In the genomic region with DNA sequence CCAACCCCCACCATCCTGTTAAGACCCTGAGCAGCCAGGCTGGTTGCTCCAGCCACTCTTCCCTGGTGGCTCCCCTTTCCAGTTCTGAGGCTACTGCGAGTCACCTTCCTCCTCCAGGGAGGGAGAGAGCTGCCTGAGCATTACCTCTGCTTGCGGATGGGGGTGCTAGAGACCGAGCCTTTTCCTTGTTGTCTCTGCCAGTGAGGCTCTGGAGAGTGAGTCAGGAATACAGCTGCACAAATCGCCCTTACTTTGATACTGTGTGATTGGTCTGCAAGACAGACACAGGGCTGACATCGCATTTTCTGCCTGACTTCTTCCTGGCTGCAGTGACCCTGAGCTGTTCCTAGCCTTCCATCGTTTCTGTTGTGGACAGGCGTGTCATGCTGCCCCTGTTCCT, we compare ENCODE assay signal across 8 cellular contexts. TPM values are rescaled to one million over a fixed set of nuclear protein-coding genes. Genes with fewer than 3 reads are reported as not detected.
DNase-seq lines count a peak whose midpoint lies in the region; ATAC-seq and TF ChIP-seq lines count a peak whose summit lies in the region.

No MANE protein-coding gene starts in this region.

- peaks cover 0 to 2% (median 0%) of the 10 kb centered on the region in 3 experiments; a peak in 3 of 7 replicates for H3K36me3 Mint-ChIP-seq in H9 (ENCODE audit: insufficient read depth in 1 of 3, low read depth in 3 of 3)
- no peaks in the 10 kb centered on the region for H3K36me3 Mint-ChIP-seq in nephron (ENCODE audit: low read depth)

- TF ChIP-seq CTCF in H9 (conservative IDR thresholded peaks at IDR 0.05) (peak; percentile 81), RWPE1 (conservative IDR thresholded peaks at IDR 0.05; ENCODE audit: low read depth) (peak; percentile 56), fibroblast of lung (conservative IDR thresholded peaks at IDR 0.05 in 1 of 2, IDR thresholded peaks at IDR 0.05 in 1 of 2; ENCODE audit: low read depth in 1 of 2, low read length in 2 of 2) (peak; percentile 88 to 97), nephron (IDR thresholded peaks at IDR 0.05; ENCODE audit: unreplicated experiment in 3 of 3) (peak; percentile 67 to 76 (median 69))

- H3K9me3 ChIP-seq in H9 (ENCODE audit: control insufficient read depth, low read depth, low read length) = no peaks in the 10 kb centered on the region
- H3K9me3 ChIP-seq in fibroblast of lung (ENCODE audit: control insufficient read depth, insufficient read depth, low read depth, low read length) = no peaks in the 10 kb centered on the region

- no peak for ATAC-seq in HG03097 (IDR thresholded peaks at IDR 0.05; ENCODE audit: low FRiP score, unreplicated experiment)
- no peak for ATAC-seq in GM19467 (IDR thresholded peaks at IDR 0.05; ENCODE audit: unreplicated experiment)

- no peak overlapping the region for H3K27ac ChIP-seq in H9 (ENCODE audit: insufficient read length, low read depth, low read length)
- peak overlapping the region; percentile 60 for H3K27ac ChIP-seq in RWPE1
- H3K27ac ChIP-seq in fibroblast of lung (ENCODE audit: insufficient read depth, low read length) = peak overlapping the region; percentile 63

- H3K27me3 Mint-ChIP-seq in H9 (ENCODE audit: low read depth) = no peaks in the 10 kb centered on the region; the same call in 1 of the 2 replicates
- no peaks in the 10 kb centered on the region for H3K27me3 Mint-ChIP-seq in nephron (ENCODE audit: low read depth)

- no peaks in the 10 kb centered on the region for H4K20me1 ChIP-seq in H9 (ENCODE audit: control insufficient read depth, insufficient read depth, insufficient read length)
- no peaks in the 10 kb centered on the region for H4K20me1 ChIP-seq in fibroblast of lung (ENCODE audit: control insufficient read depth, extremely low read depth, insufficient read depth, low read length)

- H3K14ac ChIP-seq in H9 (ENCODE audit: insufficient read depth, low read length) = no peak overlapping the region

- H3K4me1 ChIP-seq in H9 (ENCODE audit: insufficient read depth, low read length) (no peaks in the 10 kb centered on the region), fibroblast of lung (ENCODE audit: control insufficient read depth, extremely low read depth, insufficient read depth, low read length) (peaks cover 14% of the 10 kb centered on the region)

- H3K9me3 Mint-ChIP-seq in H9 = no peaks in the 10 kb centered on the region
- H3K9me3 Mint-ChIP-seq in nephron = no peaks in the 10 kb centered on the region

- no peak overlapping the region for H2BK12ac ChIP-seq in H9 (ENCODE audit: insufficient read length, low read depth, low read length)

- no peak overlapping the region for H3K4ac ChIP-seq in H9 (ENCODE audit: low read depth, low read length)

- CTCF ChIA-PET in RWPE1 (lab: Yijun Ruan, JAX) = interaction anchor here (0.6 to 3.5 kb wide), 10 partner anchors 14 to 698 kb away, joined by 3 to 22 read pairs (median 4); a partner anchor contains a TSS

- H2AK5ac ChIP-seq in H9 (ENCODE audit: insufficient read length, low read length) = no peak overlapping the region

- WGBS in H9 (ENCODE audit: extremely low coverage, insufficient read length, low lambda C conversion rate) = no CpG with 5 or more reads among the region's 7 CpGs

- no peaks in the 10 kb centered on the region for H3K36me3 ChIP-seq in fibroblast of lung (ENCODE audit: control insufficient read depth, insufficient read depth, low read length)

- no peaks in the 10 kb centered on the region for H3K79me2 ChIP-seq in H9 (ENCODE audit: insufficient read depth, low read length)
- no peaks in the 10 kb centered on the region for H3K79me2 ChIP-seq in fibroblast of lung (ENCODE audit: control insufficient read depth, insufficient read depth, low read length)

- H4K91ac ChIP-seq in H9 (ENCODE audit: insufficient read length, low read depth, low read length) = no peak overlapping the region

- H2AFZ ChIP-seq in H9 (ENCODE audit: low read length) = no peak overlapping the region
- H2AFZ ChIP-seq in fibroblast of lung (ENCODE audit: low read length) = no peak overlapping the region

- peak overlapping the region in 1 of 3 experiments; percentile 73; a peak in 1 of 7 replicates for H3K27ac Mint-ChIP-seq in H9
- H3K27ac Mint-ChIP-seq in nephron = no peak overlapping the region

- no peak overlapping the region for H4K8ac ChIP-seq in H9 (replicated peaks; ENCODE audit: insufficient read length, low read depth, low read length)

- H2BK20ac ChIP-seq in H9 (ENCODE audit: low read depth, low read length, poor library complexity, severe bottlenecking) = no peak overlapping the region

- H3K4me3 Mint-ChIP-seq in H9 (no peak overlapping the region), nephron (no peak overlapping the region)

- no peak overlapping the region for H3K9ac ChIP-seq in H9 (ENCODE audit: extremely low read depth, insufficient read length, low read length)
- no peak overlapping the region for H3K9ac ChIP-seq in fibroblast of lung (ENCODE audit: insufficient read depth, low read length)

- no peak overlapping the region for H3K56ac ChIP-seq in H9 (ENCODE audit: insufficient read length, low read depth, low read length)

- POLR2A ChIA-PET in RWPE1 (lab: Yijun Ruan, JAX; ENCODE audit: low non-redundant PET) = no interaction called here

- H2BK5ac ChIP-seq in H9 (ENCODE audit: insufficient read length, low read length) = no peak overlapping the region

- no peak overlapping the region for H3K18ac ChIP-seq in H9 (ENCODE audit: insufficient read length, low read depth, low read length)

- no peak overlapping the region for H3K4me3 ChIP-seq in fibroblast of lung (replicated peaks in 1 of 4; ENCODE audit: control extremely low read depth in 1 of 4, insufficient read depth in 1 of 4, low read depth in 3 of 4, low read length in 4 of 4)

- DNase-seq in H9 = peak; percentile 89
- peak; percentile 90 for DNase-seq in RWPE1 (ENCODE audit: low spot score)
- DNase-seq in fibroblast of lung (ENCODE audit: low read depth in 2 of 2) = peak; percentile 92 to 95
- no peak for DNase-seq in activated T-cell treated with anti-CD3 and anti-CD28 coated beads for 4 hours
- no peak for DNase-seq in NCI-H1930 (lab: John Stamatoyannopoulos, UW)

- H3K23ac ChIP-seq in H9 (ENCODE audit: insufficient read length, low read depth, low read length) = no peak overlapping the region

- no peaks in the 10 kb centered on the region for H3K23me2 ChIP-seq in H9 (ENCODE audit: insufficient read length, low read depth, low read length, poor library complexity, severe bottlenecking)

- peaks cover 12 to 16% of the 10 kb centered on the region in 2 experiments for H3K4me1 Mint-ChIP-seq in H9
- H3K4me1 Mint-ChIP-seq in nephron = peaks cover 9% of the 10 kb centered on the region

- H3K27me3 ChIP-seq in H9 (ENCODE audit: insufficient read depth, low read length) (no peaks in the 10 kb centered on the region), fibroblast of lung (ENCODE audit: control insufficient read depth, insufficient read depth, low read length) (no peaks in the 10 kb centered on the region)

- H4K5ac ChIP-seq in H9 (ENCODE audit: insufficient read length, low read depth, low read length) = no peak overlapping the region

- no peak overlapping the region for H2BK120ac ChIP-seq in H9 (ENCODE audit: low read depth, low read length, poor library complexity, severe bottlenecking)

- H3K4me2 ChIP-seq in H9 (ENCODE audit: insufficient read depth, insufficient read length, low read length) (no peak overlapping the region), fibroblast of lung (ENCODE audit: extremely low read depth, insufficient read depth, low read length) (peak overlapping the region; percentile 73)

- H3T11ph ChIP-seq in H9 (ENCODE audit: low read length) = no peak overlapping the region

- H3K79me1 ChIP-seq in H9 (ENCODE audit: insufficient read depth, low read depth, low read length, poor library complexity, severe bottlenecking) = no peaks in the 10 kb centered on the region

- H2BK15ac ChIP-seq in H9 (ENCODE audit: low read depth, low read length) = no peak overlapping the region

RNA-seq across cellular contexts. Expression of gene WDR25, which starts 41.2 kb away (rescaled TPM):
- total RNA-seq in H9 (2021) (6.2 and 7.4 TPM in 2 replicates), fibroblast of lung (15.4 and 20.3 TPM in 2 replicates)
- polyA plus RNA-seq in fibroblast of lung = 10.1 and 21.2 TPM in 2 replicates
- 10.3 and 19.7 TPM in 2 replicates for polyA plus RNA-seq in fibroblast of lung (2012)
- polyA minus RNA-seq in fibroblast of lung (ENCODE audit: low replicate concordance) = 9.5 and 20.6 TPM in 2 replicates

Comparison
In these comparisons a context has a peak if more than half of its experiments do, and no peak if none do; other contexts are left out.
1. DNase-seq: peak in H9 (single experiment), RWPE1 (single experiment) and fibroblast of lung (2 of 2); none in activated T-cell treated with anti-CD3 and anti-CD28 coated beads for 4 hours (single experiment) and NCI-H1930 (0 of 2).
2. Peak in every context shown above with its lines, with median percentiles within 50 percentile points of each other: CTCF ChIP-seq.